ENCODE assay signal across 25 cellular contexts in genomic region chr14:23345987-23346692, GRCh38. TPM values are rescaled to one million over a fixed set of nuclear protein-coding genes. Genes with fewer than 3 reads are reported as not detected.
DNase-seq lines count a peak whose midpoint lies in the region; ATAC-seq and TF ChIP-seq lines count a peak whose summit lies in the region.
"Had no signal": no experiment of that assay in that cellular context is flagged by ENCODE, and none has a peak within 500 bp of the region (broad histone marks: within the 10 kb centered on the region; RNA-seq: fewer than 3 reads in every experiment).

No MANE protein-coding gene starts in this region.

- peaks cover 5% of the 10 kb centered on the region; the same call in 1 of the 2 replicates for H3K36me3 Mint-ChIP-seq in HFFc6 (ENCODE audit: low read depth)
- H3K36me3 Mint-ChIP-seq: CD4-positive, alpha-beta memory T cell; immature natural killer cell had no signal

- H3K4me3 Mint-ChIP-seq in HFFc6: no peak overlapping the region
- H3K4me3 Mint-ChIP-seq: activated naive CD8-positive, alpha-beta T cell; CD4-positive, alpha-beta memory T cell; immature natural killer cell; natural killer cell treated with Interleukin-12 subunit alpha and Interleukin-12 subunit beta and Interleukin-15 and Interleukin-18, amount 100 ng/mL, for 72 hours had no signal

- H3K36me3 ChIP-seq in H7 (replicated peaks; ENCODE audit: control insufficient read depth, insufficient read depth, low read length): peaks cover 1% of the 10 kb centered on the region; the same call in 1 of the 2 replicates
- H3K36me3 ChIP-seq in osteoblast (ENCODE audit: insufficient read depth, low read length): no peaks in the 10 kb centered on the region
- H3K36me3 ChIP-seq in hepatocyte (replicated peaks; ENCODE audit: insufficient read depth, low read depth): no peaks in the 10 kb centered on the region
- H3K36me3 ChIP-seq: transverse colon had no signal

- no peak overlapping the region for H3K4me3 ChIP-seq in H7 (ENCODE audit: insufficient read depth, low read depth, low read length)
- H3K4me3 ChIP-seq in astrocyte of the cerebellum (ENCODE audit: low read depth, low read length): no peak overlapping the region
- no peak overlapping the region for H3K4me3 ChIP-seq in osteoblast (ENCODE audit: insufficient read depth, low read length)
- no peak overlapping the region for H3K4me3 ChIP-seq in hepatocyte
- H3K4me3 ChIP-seq: GM23248, transverse colon had no signal

- H4K20me1 ChIP-seq in osteoblast (ENCODE audit: insufficient read depth, low read length) (peaks cover 2% of the 10 kb centered on the region), hepatocyte (ENCODE audit: insufficient read depth, poor library complexity, severe bottlenecking) (no peaks in the 10 kb centered on the region)

- WGBS in hepatocyte (ENCODE audit: low lambda C conversion rate, missing lambda C conversion rate): 76% methylated on average over 12 of the region's 13 CpGs

- H3K9me3 ChIP-seq in osteoblast (ENCODE audit: low read depth, low read length) (no peaks in the 10 kb centered on the region), hepatocyte (ENCODE audit: low read depth) (no peaks in the 10 kb centered on the region)
- H3K9me3 ChIP-seq: transverse colon had no signal

- H3K9me3 Mint-ChIP-seq in HFFc6: no peaks in the 10 kb centered on the region
- H3K9me3 Mint-ChIP-seq: CD4-positive, alpha-beta memory T cell; natural killer cell treated with Interleukin-12 subunit alpha and Interleukin-12 subunit beta and Interleukin-15 and Interleukin-18, amount 100 ng/mL, for 72 hours had no signal

- ATAC-seq in left ventricle myocardium superior: peak; percentile 72

- no peaks in the 10 kb centered on the region for H3K9me2 ChIP-seq in hepatocyte (replicated peaks; ENCODE audit: insufficient read depth)

- no peak overlapping the region for H2AFZ ChIP-seq in osteoblast (ENCODE audit: low read length)
- no peak overlapping the region for H2AFZ ChIP-seq in hepatocyte
- H2AFZ ChIP-seq: GM23248 had no signal

- in situ Hi-C loops in astrocyte of the cerebellum (cut with HindIII; ENCODE audit: low sequenced_read_pairs): no loop called here

- no peaks in the 10 kb centered on the region for H3K4me1 ChIP-seq in osteoblast (ENCODE audit: insufficient read depth, low read length)
- no peaks in the 10 kb centered on the region for H3K4me1 ChIP-seq in hepatocyte (ENCODE audit: insufficient read depth)
- H3K4me1 ChIP-seq: transverse colon had no signal

- no peaks in the 10 kb centered on the region; the same call in 1 of the 2 replicates for H3K27me3 ChIP-seq in H7 (ENCODE audit: control insufficient read depth, insufficient read depth, low read length)
- H3K27me3 ChIP-seq in osteoblast (ENCODE audit: insufficient read depth, low read length): no peaks in the 10 kb centered on the region
- H3K27me3 ChIP-seq in hepatocyte: no peaks in the 10 kb centered on the region

- H3K27ac ChIP-seq in osteoblast (ENCODE audit: low read depth, low read length) (no peak overlapping the region), hepatocyte (no peak overlapping the region)
- H3K27ac ChIP-seq: GM23248, HL-60, transverse colon had no signal

- intact Hi-C loops in left ventricle myocardium superior (cut with micrococcal nuclease): no loop called here

- H3K79me2 ChIP-seq in osteoblast (ENCODE audit: insufficient read depth, low read length): no peaks in the 10 kb centered on the region
- no peaks in the 10 kb centered on the region for H3K79me2 ChIP-seq in hepatocyte

- DNase-seq in H7: peak; percentile 60
- DNase-seq in astrocyte of the cerebellum (ENCODE audit: low read depth): no peak
- no peak for DNase-seq in left ventricle myocardium superior
- peak; percentile 30 for DNase-seq in osteoblast (ENCODE audit: insufficient read length, low spot score, missing footprints)
- DNase-seq in DMS114 treated with DMSO at 0.1 percent for 48 hours (lab: John Stamatoyannopoulos, UW; ENCODE audit: unreplicated experiment): no peak
- no peak for DNase-seq in HFFc6
- DNase-seq in hepatocyte (ENCODE audit: low spot score): no peak
- DNase-seq: activated CD4-positive, alpha-beta T cell treated with anti-CD3 and anti-CD28 coated beads, Interleukin-2, amount 50 U/mL, for 4 hours; activated CD4-positive, CD25-positive, alpha-beta regulatory T cell; CD4-positive, alpha-beta memory T cell; DMS 273 treated with DMSO at 0.1 percent for 48 hours; effector CD4-positive, alpha-beta T cell; GM23248; immature natural killer cell; NCI-H1105; NCI-H2081 treated with DMSO at 0.1 percent for 48 hours; NCI-H774; transverse colon had no signal

- peak; percentile 10 for TF ChIP-seq CTCF in astrocyte of the cerebellum (IDR thresholded peaks at IDR 0.05; ENCODE audit: low read depth, low read length, missing control alignments)
- no peak for TF ChIP-seq CTCF in osteoblast (IDR thresholded peaks at IDR 0.05; ENCODE audit: extremely low read depth, low read depth, low read length)
- TF ChIP-seq CTCF in HFFc6 (IDR thresholded peaks at IDR 0.05): no peak
- no peak for TF ChIP-seq CTCF in hepatocyte (IDR thresholded peaks at IDR 0.05; ENCODE audit: poor library complexity)

- H3K4me1 Mint-ChIP-seq in HFFc6 (ENCODE audit: low read depth): no peaks in the 10 kb centered on the region

- H3K4me2 ChIP-seq in osteoblast (ENCODE audit: insufficient read depth, low read length) (no peak overlapping the region), hepatocyte (no peak overlapping the region)

- no peak overlapping the region for H3K27ac Mint-ChIP-seq in HFFc6
- H3K27ac Mint-ChIP-seq: activated naive CD8-positive, alpha-beta T cell; immature natural killer cell; natural killer cell treated with Interleukin-12 subunit alpha and Interleukin-12 subunit beta and Interleukin-15 and Interleukin-18, amount 100 ng/mL, for 72 hours had no signal

- peaks cover 7% of the 10 kb centered on the region for H3K27me3 Mint-ChIP-seq in HFFc6 (ENCODE audit: insufficient read depth)

RNA-seq across cellular contexts. Expression of gene SLC22A17, which starts 6.5 kb away (rescaled TPM):
- 32.9 and 37.2 TPM in 2 replicates for total RNA-seq in H7 (2014; rRNA removed; shearing (Covaris generic))
- total RNA-seq in left ventricle myocardium superior: 10.7 TPM
- total RNA-seq in osteoblast: 18.1 and 19.7 TPM in 2 replicates
- total RNA-seq in HFFc6 (2021; fragmentation: NEBNext Ultra II Directional; extraction: Animal tissue kit (Norgen Biotek cat#: 25700)): 10 to 100 TPM; 11.7 to 15.6 (median 13.1) TPM
- 31.9 and 44.4 TPM in 2 replicates for total RNA-seq in hepatocyte
- polyA plus RNA-seq in hepatocyte: 62.9 and 79.2 TPM in 2 replicates

RNA-seq across cellular contexts. Expression of gene EFS, which starts 18.8 kb away (rescaled TPM):
- 23.1 and 24.0 TPM in 2 replicates for total RNA-seq in H7 (2014; rRNA removed; shearing (Covaris generic))
- total RNA-seq in left ventricle myocardium superior (3.3 TPM), osteoblast (9.8 and 14.1 TPM in 2 replicates), hepatocyte (9.7 and 10.2 TPM in 2 replicates)
- total RNA-seq in HFFc6 (2021; fragmentation: NEBNext Ultra II Directional; extraction: Animal tissue kit (Norgen Biotek cat#: 25700)): 10 to 100 TPM in 5 of 6 experiments, 1 to 10 TPM in 1; 8.8 to 13.5 (median 12.3) TPM
- polyA plus RNA-seq in hepatocyte: 21.5 and 21.9 TPM in 2 replicates
- total RNA-seq: CD4-positive, alpha-beta memory T cell; natural killer cell treated with Interleukin-12 subunit alpha and Interleukin-12 subunit beta and Interleukin-15 and Interleukin-18, amount 100 ng/mL, for 72 hours had no signal
- polyA plus RNA-seq: CD4-positive, alpha-beta memory T cell; immature natural killer cell had no signal

RNA-seq across cellular contexts. Expression of gene PABPN1, which starts 24.9 kb away (rescaled TPM):
- 143 and 174 TPM in 2 replicates for total RNA-seq in H7 (2014; rRNA removed; shearing (Covaris generic))
- total RNA-seq in left ventricle myocardium superior (76.8 TPM), osteoblast (42.3 and 51.9 TPM in 2 replicates), hepatocyte (94.1 and 116 TPM in 2 replicates)
- 100 to 1,000 TPM; 128 to 147 (median 137) TPM for total RNA-seq in HFFc6 (2021; fragmentation: NEBNext Ultra II Directional; extraction: Animal tissue kit (Norgen Biotek cat#: 25700))
- 213 and 245 TPM in 2 replicates for polyA plus RNA-seq in hepatocyte

RNA-seq across cellular contexts. Expression of gene IL25, which starts 26.5 kb away (rescaled TPM):
- 0.31 TPM in 1 of 2 replicates, not detected in the other for total RNA-seq in H7 (2014; rRNA removed; shearing (Covaris generic))
- not detected for total RNA-seq in left ventricle myocardium superior
- total RNA-seq in osteoblast: not detected in 2 replicates
- total RNA-seq in HFFc6 (2021; fragmentation: NEBNext Ultra II Directional; extraction: Animal tissue kit (Norgen Biotek cat#: 25700)): not detected
- not detected in 2 replicates for total RNA-seq in hepatocyte
- polyA plus RNA-seq in hepatocyte: not detected in 2 replicates
- total RNA-seq: CD4-positive, alpha-beta memory T cell; cerebellum; epithelial cell of proximal tubule; fibroblast of villous mesenchyme; GM23248; lower leg skin; natural killer cell treated with Interleukin-12 subunit alpha and Interleukin-12 subunit beta and Interleukin-15 and Interleukin-18, amount 100 ng/mL, for 72 hours; transverse colon had no signal
- polyA plus RNA-seq: CD4-positive, alpha-beta memory T cell; GM23248; immature natural killer cell had no signal

RNA-seq across cellular contexts. Expression of gene CMTM5, which starts 30.7 kb away (rescaled TPM):
- total RNA-seq in H7 (2014; rRNA removed; shearing (Covaris generic)): 0.14 TPM in 1 of 2 replicates, not detected in the other
- total RNA-seq in left ventricle myocardium superior: not detected
- total RNA-seq in osteoblast: not detected in 2 replicates
- not detected for total RNA-seq in HFFc6 (2021; fragmentation: NEBNext Ultra II Directional; extraction: Animal tissue kit (Norgen Biotek cat#: 25700))
- not detected in 2 replicates for total RNA-seq in hepatocyte
- 0.23 and 0.28 TPM in 2 replicates for polyA plus RNA-seq in hepatocyte
- total RNA-seq: CD4-positive, alpha-beta memory T cell; epithelial cell of proximal tubule; fibroblast of villous mesenchyme; GM23248; natural killer cell treated with Interleukin-12 subunit alpha and Interleukin-12 subunit beta and Interleukin-15 and Interleukin-18, amount 100 ng/mL, for 72 hours had no signal
- polyA plus RNA-seq: CD4-positive, alpha-beta memory T cell; GM23248 had no signal

Comparison
In these comparisons a context has a peak if more than half of its experiments do, and no peak if none do; other contexts are left out.
1. DNase-seq: peak in H7 (single experiment) and osteoblast (single experiment); none in astrocyte of the cerebellum (single experiment), left ventricle myocardium superior (single experiment), DMS114 treated with DMSO at 0.1 percent for 48 hours (single experiment), HFFc6 (single experiment) and hepatocyte (single experiment).